ENCODE assay signal across 26 cellular contexts in the genomic region with DNA sequence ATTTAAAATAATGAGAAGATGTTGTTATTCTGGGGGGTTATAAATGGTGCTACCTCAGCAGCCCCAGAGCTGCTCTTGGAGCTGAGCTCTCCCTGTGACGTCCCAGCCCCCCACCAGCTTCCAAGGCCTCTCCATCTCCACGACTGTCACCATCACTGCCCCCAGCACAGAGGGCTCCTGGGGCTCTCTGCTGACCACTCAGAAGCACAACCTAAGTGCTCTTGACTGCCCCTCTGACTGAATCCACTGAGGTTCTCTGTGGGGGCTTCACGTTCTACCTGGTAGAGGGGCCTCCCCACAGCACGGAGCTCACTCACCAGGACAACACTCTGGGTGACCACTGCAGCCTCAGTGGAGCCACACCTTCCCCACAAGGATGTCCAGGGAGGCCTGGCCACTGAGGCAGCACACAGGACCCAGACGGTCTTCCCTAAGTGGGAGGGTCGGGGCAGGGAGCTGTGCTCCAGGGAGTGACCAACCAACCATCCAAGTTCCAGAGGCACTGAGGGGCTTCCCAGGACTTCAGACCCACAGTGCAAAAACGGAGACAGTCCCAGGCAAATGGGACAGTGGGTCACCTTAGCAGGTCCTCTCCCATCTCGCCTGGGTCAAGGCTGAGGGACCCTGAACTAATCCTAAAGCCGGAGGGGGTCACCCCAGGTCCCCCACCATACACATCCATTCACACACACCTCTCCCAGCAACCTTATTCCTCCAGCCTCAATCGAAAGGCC.
"Had no signal": no experiment of that assay in that cellular context is flagged by ENCODE, and none has a peak within 500 bp of the region (broad histone marks: within the 10 kb centered on the region; RNA-seq: fewer than 3 reads in every experiment).

No MANE protein-coding gene starts in this region.

- H3K36me3 Mint-ChIP-seq: stimulated activated effector memory CD8-positive, alpha-beta T cell treated with anti-CD3 and anti-CD28 coated beads, Interleukin-12 subunit alpha, Interleukin-12 subunit beta, amount 100 ng/mL, for 72 hours had no signal

- H3K27ac ChIP-seq: epithelial cell of prostate, gastrocnemius medialis, left lung, parathyroid adenoma, right lobe of liver, testis, tibial artery, upper lobe of right lung, uterus had no signal

- DNase-seq: cortex of kidney; effector CD4-positive, alpha-beta T cell; foreskin fibroblast; gastrocnemius medialis; left cardiac atrium; left lung; mesenchymal stem cell; naive thymus-derived CD8-positive, alpha-beta T cell; nephron progenitor cell; occipital lobe; right lobe of liver; stimulated activated CD4-positive, alpha-beta T cell treated with anti-CD3 and anti-CD28 coated beads, Interleukin-12 subunit alpha, Interleukin-12 subunit beta, amount 100 ng/mL, for 4 hours; stimulated activated CD4-positive, alpha-beta T cell treated with anti-CD3 and anti-CD28 coated beads, Interleukin-1b, Interleukin-23, amount 100 ng/mL, for 48 hours; stimulated activated CD4-positive, alpha-beta T cell treated with anti-CD3 and anti-CD28 coated beads, Interleukin-4, amount 100 ng/mL, for 1 hour; stimulated activated naive CD4-positive, alpha-beta T cell treated with Interleukin-2 at 50 U/mL for 16 hours; substantia nigra; testis; upper lobe of right lung; uterus had no signal

- H3K36me3 ChIP-seq: gastrocnemius medialis, left lung, right lobe of liver, tibial artery, upper lobe of right lung, uterus had no signal

- H3K27me3 Mint-ChIP-seq: progenitor cell of endocrine pancreas had no signal

- H3K4me3 ChIP-seq: gastrocnemius medialis, left lung, right lobe of liver, smooth muscle cell, testis, tibial artery, upper lobe of right lung, uterus had no signal

- H3K27me3 ChIP-seq: gastrocnemius medialis, left lung, right lobe of liver, testis, upper lobe of right lung, uterus had no signal

- H3K4me2 ChIP-seq: smooth muscle cell had no signal

- H2AFZ ChIP-seq: parathyroid adenoma had no signal

- H3K4me1 ChIP-seq: gastrocnemius medialis, left lung, parathyroid adenoma, right lobe of liver, testis, tibial artery, upper lobe of right lung, uterus had no signal

- H3K4me1 Mint-ChIP-seq: stimulated activated effector memory CD8-positive, alpha-beta T cell treated with anti-CD3 and anti-CD28 coated beads, Interleukin-12 subunit alpha, Interleukin-12 subunit beta, amount 100 ng/mL, for 72 hours had no signal

- H3K27ac Mint-ChIP-seq: naive thymus-derived CD8-positive, alpha-beta T cell; nephron progenitor cell; progenitor cell of endocrine pancreas; stimulated activated effector memory CD8-positive, alpha-beta T cell treated with anti-CD3 and anti-CD28 coated beads, Interleukin-12 subunit alpha, Interleukin-12 subunit beta, amount 100 ng/mL, for 72 hours had no signal

- H3K9ac ChIP-seq: parathyroid adenoma had no signal

- H3K4me3 Mint-ChIP-seq: naive thymus-derived CD8-positive, alpha-beta T cell; nephron progenitor cell; stimulated activated effector memory CD8-positive, alpha-beta T cell treated with anti-CD3 and anti-CD28 coated beads, Interleukin-12 subunit alpha, Interleukin-12 subunit beta, amount 100 ng/mL, for 72 hours had no signal

- H3K9me3 ChIP-seq: testis had no signal

- ATAC-seq: esophagus mucosa; gastrocnemius medialis; left cardiac atrium; left lung; naive thymus-derived CD8-positive, alpha-beta T cell; right lobe of liver; stimulated activated effector memory CD8-positive, alpha-beta T cell treated with anti-CD3 and anti-CD28 coated beads, Interleukin-12 subunit alpha, Interleukin-12 subunit beta, amount 100 ng/mL, for 72 hours; upper lobe of right lung had no signal
